8 cellular contexts compared by ENCODE assay signal in the genomic region with DNA sequence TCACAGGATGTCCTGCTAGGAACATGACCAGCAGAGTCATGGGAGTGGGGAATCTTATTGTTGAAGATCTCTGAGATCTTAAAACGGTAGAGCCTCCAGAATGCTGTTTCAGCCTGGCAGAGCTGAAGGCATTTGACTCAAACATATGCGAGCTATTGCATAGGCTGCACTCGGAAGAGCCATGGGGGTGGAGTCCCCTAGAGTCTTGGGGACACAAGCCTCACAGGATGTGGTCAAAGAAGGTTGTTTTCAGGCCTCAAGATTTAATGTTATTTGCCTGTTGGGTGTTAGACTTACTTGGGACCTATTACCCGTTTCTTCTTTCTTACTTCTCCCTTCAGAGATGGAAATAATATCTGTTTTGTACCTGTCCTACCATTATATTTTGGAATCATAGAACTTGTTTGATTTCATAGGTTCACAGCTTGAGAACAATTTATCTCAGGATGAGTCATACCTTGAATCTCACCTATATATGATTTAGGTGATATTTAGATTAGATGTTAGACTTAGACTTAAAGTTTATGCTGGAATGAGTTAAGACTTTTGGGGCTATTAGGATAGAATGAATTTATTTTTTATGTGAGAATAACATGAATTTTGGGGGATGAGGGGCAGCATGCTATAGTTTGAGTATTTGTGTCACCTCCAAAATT.
DNase-seq lines count a peak whose midpoint lies in the region; ATAC-seq and TF ChIP-seq lines count a peak whose summit lies in the region.

No MANE protein-coding gene starts in this region.

- peaks cover 5% of the 10 kb centered on the region for H3K4me1 ChIP-seq in thymus (ENCODE audit: control insufficient read depth, insufficient read depth, low read length)
- H3K4me1 ChIP-seq in adrenal gland (replicated peaks in 1 of 2), result no peaks in the 10 kb centered on the region

- WGBS in thymus, result 16% methylated on average over 4 of the region's 4 CpGs
- WGBS in adrenal gland, 4 donors, result 54 to 75% (median 64%) methylated on average over 4 of the region's 4 CpGs

- peak overlapping the region; percentile 74 for H3K27ac Mint-ChIP-seq in activated T-helper 1 cell treated with anti-CD3 and anti-CD28 coated beads, Interleukin-12 subunit alpha, Interleukin-12 subunit beta, Interleukin-2, Interleukin-4 antibody, amounts not matched to agents 30 ng/mL and 10 ng/mL and 1 ng/mL, durations not matched to agents 14 hours and 24 hours and 36 hours
- no peak overlapping the region for H3K27ac Mint-ChIP-seq in glutamatergic neuron (ENCODE audit: unreplicated experiment)

- peaks cover 1% of the 10 kb centered on the region for H3K27me3 Mint-ChIP-seq in activated T-helper 1 cell treated with anti-CD3 and anti-CD28 coated beads, Interleukin-12 subunit alpha, Interleukin-12 subunit beta, Interleukin-2, Interleukin-4 antibody, amounts not matched to agents 30 ng/mL and 10 ng/mL and 1 ng/mL, durations not matched to agents 14 hours and 24 hours and 36 hours (ENCODE audit: insufficient read depth)
- H3K27me3 Mint-ChIP-seq in glutamatergic neuron (ENCODE audit: unreplicated experiment), result no peaks in the 10 kb centered on the region

- H3K27me3 ChIP-seq in GM06990 (replicated peaks; ENCODE audit: control insufficient read depth, insufficient read depth, low read length), result no peaks in the 10 kb centered on the region
- H3K27me3 ChIP-seq in thymus (ENCODE audit: control insufficient read depth, insufficient read depth), result no peaks in the 10 kb centered on the region
- H3K27me3 ChIP-seq in adrenal gland, result no peaks in the 10 kb centered on the region
- H3K27me3 ChIP-seq in WERI-Rb-1 (ENCODE audit: insufficient read depth, low read depth, severe bottlenecking), result no peaks in the 10 kb centered on the region

- TF ChIP-seq POLR2A in adrenal gland (IDR thresholded peaks at IDR 0.05), result no peak

- peak; percentile 85 for ATAC-seq in HG03469 (IDR thresholded peaks at IDR 0.05; ENCODE audit: unreplicated experiment)

- peaks cover 23% of the 10 kb centered on the region for H3K4me1 Mint-ChIP-seq in activated T-helper 1 cell treated with anti-CD3 and anti-CD28 coated beads, Interleukin-12 subunit alpha, Interleukin-12 subunit beta, Interleukin-2, Interleukin-4 antibody, amounts not matched to agents 30 ng/mL and 10 ng/mL and 1 ng/mL, durations not matched to agents 14 hours and 24 hours and 36 hours (ENCODE audit: low read depth)
- peaks cover 7% of the 10 kb centered on the region for H3K4me1 Mint-ChIP-seq in glutamatergic neuron (ENCODE audit: low read depth, unreplicated experiment)

- TF ChIP-seq CTCF in GM06990 (IDR thresholded peaks at IDR 0.05; ENCODE audit: insufficient read depth, low read length, poor library complexity, severe bottlenecking) (no peak), GM20000 (IDR thresholded peaks at IDR 0.05; ENCODE audit: extremely low read depth, missing control alignments) (no peak), adrenal gland (IDR thresholded peaks at IDR 0.05) (no peak), glutamatergic neuron (IDR thresholded peaks at IDR 0.05; ENCODE audit: partially characterized antibody, unreplicated experiment) (no peak), WERI-Rb-1 (IDR thresholded peaks at IDR 0.05; ENCODE audit: low read depth, low read length) (no peak)

- H3K9me3 Mint-ChIP-seq in activated T-helper 1 cell treated with anti-CD3 and anti-CD28 coated beads, Interleukin-12 subunit alpha, Interleukin-12 subunit beta, Interleukin-2, Interleukin-4 antibody, amounts not matched to agents 30 ng/mL and 10 ng/mL and 1 ng/mL, durations not matched to agents 14 hours and 24 hours and 36 hours, result no peaks in the 10 kb centered on the region
- no peaks in the 10 kb centered on the region for H3K9me3 Mint-ChIP-seq in glutamatergic neuron (ENCODE audit: unreplicated experiment)

- H3K36me3 ChIP-seq in GM06990 (ENCODE audit: control insufficient read depth, insufficient read depth, low read length), result no peaks in the 10 kb centered on the region
- no peaks in the 10 kb centered on the region for H3K36me3 ChIP-seq in thymus (ENCODE audit: control insufficient read depth, insufficient read depth)
- no peaks in the 10 kb centered on the region for H3K36me3 ChIP-seq in adrenal gland (replicated peaks in 1 of 2)
- no peaks in the 10 kb centered on the region for H3K36me3 ChIP-seq in WERI-Rb-1

- peak; percentile 78 for DNase-seq in GM06990 (ENCODE audit: extremely low read depth, insufficient read length)
- peak; percentile 74 for DNase-seq in GM20000 (ENCODE audit: low spot score)
- peak; percentile 54 for DNase-seq in activated T-helper 1 cell treated with anti-CD3 and anti-CD28 coated beads, Interleukin-12 subunit alpha, Interleukin-12 subunit beta, Interleukin-2, Interleukin-4 antibody, amounts not matched to agents 30 ng/mL and 10 ng/mL and 1 ng/mL, durations not matched to agents 14 hours and 24 hours and 36 hours (ENCODE audit: low spot score)
- no peak for DNase-seq in adrenal gland
- no peak for DNase-seq in glutamatergic neuron
- no peak for DNase-seq in WERI-Rb-1

- peak overlapping the region; percentile 76 for H3K27ac ChIP-seq in thymus (ENCODE audit: low read depth)
- no peak overlapping the region for H3K27ac ChIP-seq in adrenal gland
- no peak overlapping the region for H3K27ac ChIP-seq in WERI-Rb-1

- intact Hi-C loops in activated T-helper 1 cell treated with anti-CD3 and anti-CD28 coated beads, Interleukin-12 subunit alpha, Interleukin-12 subunit beta, Interleukin-2, Interleukin-4 antibody, amounts not matched to agents 30 ng/mL and 10 ng/mL and 1 ng/mL, durations not matched to agents 14 hours and 24 hours and 36 hours (cut with micrococcal nuclease), result loop anchor here (1.0 to 10.0 kb wide), 8 partner anchors 18 to 839 kb away; no protein-coding TSS in a partner anchor
- intact Hi-C loops in adrenal gland (cut with DNase I), result no loop called here

- peak overlapping the region; percentile 51 for H3K4me3 Mint-ChIP-seq in activated T-helper 1 cell treated with anti-CD3 and anti-CD28 coated beads, Interleukin-12 subunit alpha, Interleukin-12 subunit beta, Interleukin-2, Interleukin-4 antibody, amounts not matched to agents 30 ng/mL and 10 ng/mL and 1 ng/mL, durations not matched to agents 14 hours and 24 hours and 36 hours
- no peak overlapping the region for H3K4me3 Mint-ChIP-seq in glutamatergic neuron (ENCODE audit: unreplicated experiment)

- peak overlapping the region; percentile 41; the same call in 1 of the 2 replicates for H3K4me3 ChIP-seq in GM06990 (replicated peaks; ENCODE audit: low read depth, low read length)
- no peak overlapping the region for H3K4me3 ChIP-seq in thymus (ENCODE audit: low read length)
- H3K4me3 ChIP-seq in adrenal gland, result no peak overlapping the region
- no peak overlapping the region for H3K4me3 ChIP-seq in WERI-Rb-1 (ENCODE audit: low read depth, low read length)

- peaks cover 2% of the 10 kb centered on the region for H3K36me3 Mint-ChIP-seq in activated T-helper 1 cell treated with anti-CD3 and anti-CD28 coated beads, Interleukin-12 subunit alpha, Interleukin-12 subunit beta, Interleukin-2, Interleukin-4 antibody, amounts not matched to agents 30 ng/mL and 10 ng/mL and 1 ng/mL, durations not matched to agents 14 hours and 24 hours and 36 hours (ENCODE audit: low read depth)
- H3K36me3 Mint-ChIP-seq in glutamatergic neuron (ENCODE audit: unreplicated experiment), result no peaks in the 10 kb centered on the region

- no peaks in the 10 kb centered on the region for H3K9me3 ChIP-seq in thymus (ENCODE audit: control insufficient read depth)
- no peaks in the 10 kb centered on the region for H3K9me3 ChIP-seq in adrenal gland (replicated peaks in 1 of 3)
- no peaks in the 10 kb centered on the region for H3K9me3 ChIP-seq in WERI-Rb-1 (ENCODE audit: severe bottlenecking)

Comparison
In these comparisons a context has a peak if more than half of its experiments do, and no peak if none do; other contexts are left out.
1. DNase-seq: peak in GM06990 (single experiment), GM20000 (single experiment) and activated T-helper 1 cell treated with anti-CD3 and anti-CD28 coated beads, Interleukin-12 subunit alpha, Interleukin-12 subunit beta, Interleukin-2, Interleukin-4 antibody, amounts not matched to agents 30 ng/mL and 10 ng/mL and 1 ng/mL, durations not matched to agents 14 hours and 24 hours and 36 hours (single experiment); none in adrenal gland (0 of 7), glutamatergic neuron (single experiment) and WERI-Rb-1 (single experiment).